Comparison of ENCODE assay signal across 16 cellular contexts in the genomic region with DNA sequence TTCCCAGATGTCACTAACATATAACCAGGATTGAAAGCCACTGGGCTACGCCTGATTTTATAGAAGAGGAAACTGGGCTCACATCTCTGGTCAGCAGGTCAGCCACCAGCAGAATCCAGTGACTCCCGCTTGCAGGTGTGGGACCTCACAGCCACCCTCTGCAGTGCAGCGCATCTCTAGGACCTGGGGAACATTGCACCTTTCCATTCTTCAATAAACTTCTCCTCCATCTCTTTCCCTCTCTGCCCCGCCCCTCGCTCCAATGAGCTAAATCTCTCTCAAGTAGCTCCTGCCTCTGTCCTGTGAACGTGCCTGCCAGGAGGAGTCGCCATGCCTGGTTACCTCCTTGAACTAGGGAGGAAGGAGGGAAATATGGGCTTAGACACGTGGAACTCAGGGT.
DNase-seq lines count a peak whose midpoint lies in the region; ATAC-seq, FAIRE-seq and TF ChIP-seq lines count a peak whose summit lies in the region.
"Had no signal": no experiment of that assay in that cellular context is flagged by ENCODE, and none has a peak within 500 bp of the region (broad histone marks: within the 10 kb centered on the region; RNA-seq: fewer than 3 reads in every experiment).

No MANE protein-coding gene starts in this region.

- H3K4me1 Mint-ChIP-seq in neural progenitor cell, result peaks cover 23% of the 10 kb centered on the region

- H4K91ac ChIP-seq in neuronal stem cell (ENCODE audit: low read depth, low read length, poor library complexity), result no peak overlapping the region

- peaks cover 2% of the 10 kb centered on the region for H3K36me3 Mint-ChIP-seq in neural progenitor cell

- no peaks in the 10 kb centered on the region for H3K36me3 ChIP-seq in HepG2 (replicated peaks in 1 of 2; ENCODE audit: control insufficient read depth in 1 of 2, insufficient read depth in 2 of 2, low read length in 2 of 2)
- no peaks in the 10 kb centered on the region for H3K36me3 ChIP-seq in right lobe of liver
- H3K36me3 ChIP-seq in neuronal stem cell (replicated peaks in 1 of 2; ENCODE audit: control insufficient read depth in 2 of 2, insufficient read depth in 2 of 2, low read length in 2 of 2), result no peaks in the 10 kb centered on the region
- H3K36me3 ChIP-seq in neural progenitor cell, result no peaks in the 10 kb centered on the region

- no peak overlapping the region for H2AFZ ChIP-seq in HepG2 (ENCODE audit: low read length)
- no peak overlapping the region for H2AFZ ChIP-seq in neuronal stem cell (ENCODE audit: low read length)
- no peak overlapping the region for H2AFZ ChIP-seq in neural progenitor cell (replicated peaks)

- H2BK120ac ChIP-seq in neuronal stem cell (ENCODE audit: low read depth, low read length), result no peak overlapping the region

- H3K14ac ChIP-seq in neuronal stem cell (ENCODE audit: low read length), result no peak overlapping the region

- H3K79me2 ChIP-seq in HepG2 (ENCODE audit: insufficient read depth, low read length), result no peaks in the 10 kb centered on the region
- no peaks in the 10 kb centered on the region for H3K79me2 ChIP-seq in neural progenitor cell (ENCODE audit: low read depth)

- no peaks in the 10 kb centered on the region for H4K20me1 ChIP-seq in HepG2 (ENCODE audit: insufficient read depth, low read length)
- H4K20me1 ChIP-seq in neural progenitor cell (ENCODE audit: low read depth), result no peaks in the 10 kb centered on the region

- H3K4me3 ChIP-seq in HepG2 (replicated peaks in 1 of 3; ENCODE audit: insufficient read depth in 1 of 3, low read depth in 2 of 3, low read length in 3 of 3) (no peak overlapping the region), right lobe of liver (no peak overlapping the region), neuronal stem cell (ENCODE audit: low read length in 2 of 2) (no peak overlapping the region), neural progenitor cell (no peak overlapping the region)
- H3K4me3 ChIP-seq: GM12878 had no signal

- H2AK5ac ChIP-seq in neuronal stem cell (ENCODE audit: low read depth, low read length), result no peak overlapping the region

- no peak overlapping the region for H2BK12ac ChIP-seq in neuronal stem cell (ENCODE audit: low read length)

- H3K4me1 ChIP-seq in HepG2 (ENCODE audit: insufficient read depth, low read length), result peaks cover 55% of the 10 kb centered on the region
- H3K4me1 ChIP-seq in right lobe of liver, result no peaks in the 10 kb centered on the region
- peaks cover 1 to 3% of the 10 kb centered on the region in 2 donors for H3K4me1 ChIP-seq in neuronal stem cell (ENCODE audit: control insufficient read depth in 2 of 2, insufficient read depth in 1 of 2, low read depth in 1 of 2, low read length in 2 of 2)
- peaks cover 6% of the 10 kb centered on the region for H3K4me1 ChIP-seq in neural progenitor cell

- H3F3A ChIP-seq in neural progenitor cell (ENCODE audit: low read depth), result no peaks in the 10 kb centered on the region

- TF ChIP-seq POLR2A in HepG2 (IDR thresholded peaks at IDR 0.05; ENCODE audit: insufficient read depth in 1 of 2, low read depth in 2 of 2, low read length in 2 of 2), result no peak
- TF ChIP-seq POLR2A in right lobe of liver (IDR thresholded peaks at IDR 0.05), result no peak

- H3K9me3 ChIP-seq in HepG2 (ENCODE audit: low read length), result peaks cover 8% of the 10 kb centered on the region
- no peaks in the 10 kb centered on the region for H3K9me3 ChIP-seq in right lobe of liver
- H3K9me3 ChIP-seq in neuronal stem cell (replicated peaks in 1 of 2; ENCODE audit: control insufficient read depth in 2 of 2, insufficient read depth in 1 of 2, low read depth in 1 of 2, low read length in 2 of 2), result peaks cover 6% of the 10 kb centered on the region in 2 donors
- H3K9me3 ChIP-seq in neural progenitor cell (ENCODE audit: low read depth), result no peaks in the 10 kb centered on the region

- H3K27me3 ChIP-seq in HepG2 (ENCODE audit: control insufficient read depth in 1 of 2, insufficient read depth in 2 of 2, low read length in 2 of 2) (no peaks in the 10 kb centered on the region), right lobe of liver (no peaks in the 10 kb centered on the region), neuronal stem cell (ENCODE audit: control insufficient read depth in 3 of 3, insufficient read depth in 3 of 3, low read depth in 1 of 3, low read length in 3 of 3) (peaks cover 0 to 3% (median 0%) of the 10 kb centered on the region in 3 experiments), neural progenitor cell (no peaks in the 10 kb centered on the region)

- WGBS in HepG2 (ENCODE audit: low lambda C conversion rate), result 58% methylated on average over 8 of the region's 8 CpGs
- 76% methylated on average over 5 of the region's 8 CpGs for WGBS in right lobe of liver (ENCODE audit: insufficient coverage, low coverage, low lambda C conversion rate, missing lambda C conversion rate)
- no CpG with 5 or more reads among the region's 8 CpGs for WGBS in neuronal stem cell (ENCODE audit: extremely low coverage in 2 of 2, insufficient read length in 2 of 2, insufficient replicate concordance in 1 of 2), 2 donors

- ATAC-seq in HepG2 (no peak), right lobe of liver (no peak)
- ATAC-seq: GM12878 had no signal

- H3K4me3 Mint-ChIP-seq in neural progenitor cell, result no peak overlapping the region
- H3K4me3 Mint-ChIP-seq: CD4-positive, alpha-beta T cell had no signal

- H2BK5ac ChIP-seq in neuronal stem cell (ENCODE audit: low read length), result no peak overlapping the region

- CTCF ChIA-PET in HepG2 (lab: Yijun Ruan, JAX; ENCODE audit: low intra/inter-chr PET ratio, low total read pairs), result no interaction called here

- H2BK15ac ChIP-seq in neuronal stem cell (ENCODE audit: low read length), result no peak overlapping the region

- no peak overlapping the region for H3K23ac ChIP-seq in neuronal stem cell (ENCODE audit: low read depth, low read length, poor library complexity)

- H4K8ac ChIP-seq in neuronal stem cell (ENCODE audit: low read depth, low read length), result no peak overlapping the region

- in situ Hi-C loops in HepG2 (cut with HindIII; ENCODE audit: extremely low pct_ligation_motif_present, low pct_unique_long_range_greater_than_20kb), result no loop called here

- H3K4me2 ChIP-seq in HepG2 (ENCODE audit: low read depth, low read length), result no peak overlapping the region
- no peak overlapping the region for H3K4me2 ChIP-seq in neuronal stem cell (ENCODE audit: insufficient read depth, low read length, poor library complexity, severe bottlenecking)
- H3K4me2 ChIP-seq in neural progenitor cell, result no peak overlapping the region

- H3K4ac ChIP-seq in neuronal stem cell (ENCODE audit: low read length), result no peak overlapping the region

- H3K79me1 ChIP-seq in neuronal stem cell (ENCODE audit: low read depth, low read length), result no peaks in the 10 kb centered on the region

- DNase-seq in HepG2 (ENCODE audit: low spot score) (no peak), right lobe of liver (no peak), SK-N-DZ (ENCODE audit: low spot score) (peak; percentile 50), neuronal stem cell (ENCODE audit: low spot score) (no peak), DMS153 (lab: John Stamatoyannopoulos, UW) (no peak), neural progenitor cell (ENCODE audit: low spot score) (no peak), NAMALWA (ENCODE audit: low spot score) (no peak)
- DNase-seq: C1 segment of cervical spinal cord; Calu3; CD4-positive, alpha-beta T cell; DMS 273 treated with DMSO at 0.1 percent for 48 hours; DMS79; HCEC 1CT had no signal

- intact Hi-C loops in HepG2 (cut with micrococcal nuclease; ENCODE audit: unreplicated experiment), result loop anchor here (1.0 to 5.0 kb wide), 2 partner anchors 12 to 49 kb away; no protein-coding TSS in a partner anchor
- intact Hi-C loops in right lobe of liver (cut with DNase I), result no loop called here

- no TSS peak for BruUV-seq in HepG2 (replicated peaks; lab: Mats Ljungman, UMichigan)

- TF ChIP-seq EP300 in HepG2 (IDR thresholded peaks at IDR 0.05; ENCODE audit: low read depth in 2 of 2, low read length in 2 of 2) (no peak), HepG2 (CRISPR knock-in tag; IDR thresholded peaks at IDR 0.05; ENCODE audit: borderline replicate concordance) (no peak)

- TF ChIP-seq RAD21 in HepG2 (CRISPR knock-in tag; IDR thresholded peaks at IDR 0.05), result no peak

- TF ChIP-seq CTCF in HepG2 (CRISPR knock-in tag; IDR thresholded peaks at IDR 0.05), result peak; percentile 22; the same call in 1 of the 2 replicates
- TF ChIP-seq CTCF in right lobe of liver (IDR thresholded peaks at IDR 0.05), result no peak
- no peak for TF ChIP-seq CTCF in neural progenitor cell (IDR thresholded peaks at IDR 0.05)

- H3K27ac ChIP-seq in HepG2 (ENCODE audit: extremely low read length, insufficient read depth, low read length) (no peak overlapping the region), right lobe of liver (no peak overlapping the region), neuronal stem cell (replicated peaks; ENCODE audit: low read length) (no peak overlapping the region), neural progenitor cell (no peak overlapping the region)
- H3K27ac ChIP-seq: 22Rv1 had no signal

- H3K27ac Mint-ChIP-seq in neural progenitor cell, result no peak overlapping the region
- H3K27ac Mint-ChIP-seq: CD4-positive, alpha-beta T cell had no signal

- H3K27me3 Mint-ChIP-seq in neural progenitor cell (ENCODE audit: insufficient read depth, low read depth), result peaks cover 29% of the 10 kb centered on the region

- H3K9ac ChIP-seq in HepG2 (ENCODE audit: insufficient read depth, low read depth, low read length) (no peak overlapping the region), neuronal stem cell (ENCODE audit: low read depth, low read length, poor library complexity) (no peak overlapping the region), neural progenitor cell (no peak overlapping the region)

- POLR2A ChIA-PET in HepG2 (lab: Yijun Ruan, JAX), result interaction anchor here (1.9 to 2.8 kb wide), 2 partner anchors 14 to 19 kb away, joined by 5 to 13 read pairs; no protein-coding TSS in a partner anchor

- peak overlapping the region; percentile 6 for H3K18ac ChIP-seq in neuronal stem cell (ENCODE audit: low read length)

- peaks cover 16% of the 10 kb centered on the region for H3K9me3 Mint-ChIP-seq in neural progenitor cell

- FAIRE-seq in HepG2 (lab: Jason Lieb, UNC), result no peak
- FAIRE-seq: GM18507 had no signal

TF ChIP-seq in HepG2, 621 proteins besides CTCF, POLR2A, EP300 and RAD21 (continues in another document):
- TF ChIP-seq ZBTB38 (CRISPR knock-in tag; IDR thresholded peaks at IDR 0.05) (no peak), IRF2 (CRISPR knock-in tag; IDR thresholded peaks at IDR 0.05) (no peak), ZNF644 (CRISPR knock-in tag; IDR thresholded peaks at IDR 0.05; ENCODE audit: low read depth) (no peak), HDAC2 (CRISPR knock-in tag; IDR thresholded peaks at IDR 0.05) (no peak), SALL1 (CRISPR knock-in tag; IDR thresholded peaks at IDR 0.05) (no peak), ZNF746 (CRISPR knock-in tag; IDR thresholded peaks at IDR 0.05) (no peak), XRCC5 (optimal IDR thresholded peaks at IDR 0.05; ENCODE audit: low read length) (no peak), CCAR2 (optimal IDR thresholded peaks at IDR 0.05; ENCODE audit: low read depth, low read length) (no peak), NFIB (CRISPR knock-in tag; IDR thresholded peaks at IDR 0.05; ENCODE audit: borderline replicate concordance) (no peak), TEAD3 (CRISPR knock-in tag; optimal IDR thresholded peaks at IDR 0.05; ENCODE audit: borderline replicate concordance) (peak; percentile 36), MIER2 (CRISPR knock-in tag; IDR thresholded peaks at IDR 0.05) (no peak), TOE1 (CRISPR knock-in tag; IDR thresholded peaks at IDR 0.05) (no peak)
